In genomic region chr17:57801044-57801711, GRCh38 we compare ENCODE assay signal across 2 cellular contexts.
TF ChIP-seq lines count a peak whose summit lies in the region.

No MANE protein-coding gene starts in this region.

TF ChIP-seq in HepG2, 621 proteins besides CTCF, POLR2A, EP300 and RAD21:
- TF ChIP-seq SCMH1 (CRISPR knock-in tag; IDR thresholded peaks at IDR 0.05; ENCODE audit: borderline replicate concordance) (no peak), ARHGAP35 (CRISPR knock-in tag; IDR thresholded peaks at IDR 0.05; ENCODE audit: borderline replicate concordance) (no peak), MEIS1 (CRISPR knock-in tag; IDR thresholded peaks at IDR 0.05; ENCODE audit: borderline replicate concordance) (no peak), ZMYM3 (CRISPR knock-in tag; IDR thresholded peaks at IDR 0.05) (no peak), GPN1 (CRISPR knock-in tag; IDR thresholded peaks at IDR 0.05; ENCODE audit: borderline replicate concordance) (no peak), ZNF841 (CRISPR knock-in tag; IDR thresholded peaks at IDR 0.05; ENCODE audit: borderline replicate concordance) (peak; percentile 100), MAFK (conservative IDR thresholded peaks at IDR 0.05 in 1 of 2, IDR thresholded peaks at IDR 0.05 in 1 of 2; ENCODE audit: low read length in 2 of 2) (no peak), RAD51 (IDR thresholded peaks at IDR 0.05; ENCODE audit: borderline replicate concordance) (no peak), ZNF597 (CRISPR knock-in tag; IDR thresholded peaks at IDR 0.05) (no peak), HIVEP1 (CRISPR knock-in tag; IDR thresholded peaks at IDR 0.05) (no peak), SETDB1 (CRISPR knock-in tag; IDR thresholded peaks at IDR 0.05; ENCODE audit: borderline replicate concordance) (peak; percentile 47; the same call in 1 of the 2 replicates), ZNF24 (IDR thresholded peaks at IDR 0.05) (no peak), RFXANK (CRISPR knock-in tag; IDR thresholded peaks at IDR 0.05) (no peak), ZNF18 (CRISPR knock-in tag; IDR thresholded peaks at IDR 0.05; ENCODE audit: insufficient replicate concordance) (no peak)
- TF ChIP-seq, protein P1, sequence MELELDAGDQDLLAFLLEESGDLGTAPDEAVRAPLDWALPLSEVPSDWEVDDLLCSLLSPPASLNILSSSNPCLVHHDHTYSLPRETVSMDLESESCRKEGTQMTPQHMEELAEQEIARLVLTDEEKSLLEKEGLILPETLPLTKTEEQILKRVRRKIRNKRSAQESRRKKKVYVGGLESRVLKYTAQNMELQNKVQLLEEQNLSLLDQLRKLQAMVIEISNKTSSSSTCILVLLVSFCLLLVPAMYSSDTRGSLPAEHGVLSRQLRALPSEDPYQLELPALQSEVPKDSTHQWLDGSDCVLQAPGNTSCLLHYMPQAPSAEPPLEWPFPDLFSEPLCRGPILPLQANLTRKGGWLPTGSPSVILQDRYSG (CRISPR knock-in tag; IDR thresholded peaks at IDR 0.05): no peak
- TF ChIP-seq, protein P2, sequence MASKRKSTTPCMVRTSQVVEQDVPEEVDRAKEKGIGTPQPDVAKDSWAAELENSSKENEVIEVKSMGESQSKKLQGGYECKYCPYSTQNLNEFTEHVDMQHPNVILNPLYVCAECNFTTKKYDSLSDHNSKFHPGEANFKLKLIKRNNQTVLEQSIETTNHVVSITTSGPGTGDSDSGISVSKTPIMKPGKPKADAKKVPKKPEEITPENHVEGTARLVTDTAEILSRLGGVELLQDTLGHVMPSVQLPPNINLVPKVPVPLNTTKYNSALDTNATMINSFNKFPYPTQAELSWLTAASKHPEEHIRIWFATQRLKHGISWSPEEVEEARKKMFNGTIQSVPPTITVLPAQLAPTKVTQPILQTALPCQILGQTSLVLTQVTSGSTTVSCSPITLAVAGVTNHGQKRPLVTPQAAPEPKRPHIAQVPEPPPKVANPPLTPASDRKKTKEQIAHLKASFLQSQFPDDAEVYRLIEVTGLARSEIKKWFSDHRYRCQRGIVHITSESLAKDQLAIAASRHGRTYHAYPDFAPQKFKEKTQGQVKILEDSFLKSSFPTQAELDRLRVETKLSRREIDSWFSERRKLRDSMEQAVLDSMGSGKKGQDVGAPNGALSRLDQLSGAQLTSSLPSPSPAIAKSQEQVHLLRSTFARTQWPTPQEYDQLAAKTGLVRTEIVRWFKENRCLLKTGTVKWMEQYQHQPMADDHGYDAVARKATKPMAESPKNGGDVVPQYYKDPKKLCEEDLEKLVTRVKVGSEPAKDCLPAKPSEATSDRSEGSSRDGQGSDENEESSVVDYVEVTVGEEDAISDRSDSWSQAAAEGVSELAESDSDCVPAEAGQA (IDR thresholded peaks at IDR 0.05; ENCODE audit: low read depth): no peak
- TF ChIP-seq, protein P2 (CRISPR knock-in tag; IDR thresholded peaks at IDR 0.05; ENCODE audit: borderline replicate concordance): no peak

TF ChIP-seq in K562, 482 proteins besides CTCF, POLR2A, EP300 and RAD21:
- TF ChIP-seq ZFP36 (IDR thresholded peaks at IDR 0.05; ENCODE audit: low read depth, low read length, partially characterized antibody): peak; percentile 25
- TF ChIP-seq, protein P3, sequence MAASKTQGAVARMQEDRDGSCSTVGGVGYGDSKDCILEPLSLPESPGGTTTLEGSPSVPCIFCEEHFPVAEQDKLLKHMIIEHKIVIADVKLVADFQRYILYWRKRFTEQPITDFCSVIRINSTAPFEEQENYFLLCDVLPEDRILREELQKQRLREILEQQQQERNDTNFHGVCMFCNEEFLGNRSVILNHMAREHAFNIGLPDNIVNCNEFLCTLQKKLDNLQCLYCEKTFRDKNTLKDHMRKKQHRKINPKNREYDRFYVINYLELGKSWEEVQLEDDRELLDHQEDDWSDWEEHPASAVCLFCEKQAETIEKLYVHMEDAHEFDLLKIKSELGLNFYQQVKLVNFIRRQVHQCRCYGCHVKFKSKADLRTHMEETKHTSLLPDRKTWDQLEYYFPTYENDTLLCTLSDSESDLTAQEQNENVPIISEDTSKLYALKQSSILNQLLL (CRISPR knock-in tag; IDR thresholded peaks at IDR 0.05; ENCODE audit: borderline replicate concordance): no peak
